Comparison of ENCODE assay signal across 10 cellular contexts in the genomic region with DNA sequence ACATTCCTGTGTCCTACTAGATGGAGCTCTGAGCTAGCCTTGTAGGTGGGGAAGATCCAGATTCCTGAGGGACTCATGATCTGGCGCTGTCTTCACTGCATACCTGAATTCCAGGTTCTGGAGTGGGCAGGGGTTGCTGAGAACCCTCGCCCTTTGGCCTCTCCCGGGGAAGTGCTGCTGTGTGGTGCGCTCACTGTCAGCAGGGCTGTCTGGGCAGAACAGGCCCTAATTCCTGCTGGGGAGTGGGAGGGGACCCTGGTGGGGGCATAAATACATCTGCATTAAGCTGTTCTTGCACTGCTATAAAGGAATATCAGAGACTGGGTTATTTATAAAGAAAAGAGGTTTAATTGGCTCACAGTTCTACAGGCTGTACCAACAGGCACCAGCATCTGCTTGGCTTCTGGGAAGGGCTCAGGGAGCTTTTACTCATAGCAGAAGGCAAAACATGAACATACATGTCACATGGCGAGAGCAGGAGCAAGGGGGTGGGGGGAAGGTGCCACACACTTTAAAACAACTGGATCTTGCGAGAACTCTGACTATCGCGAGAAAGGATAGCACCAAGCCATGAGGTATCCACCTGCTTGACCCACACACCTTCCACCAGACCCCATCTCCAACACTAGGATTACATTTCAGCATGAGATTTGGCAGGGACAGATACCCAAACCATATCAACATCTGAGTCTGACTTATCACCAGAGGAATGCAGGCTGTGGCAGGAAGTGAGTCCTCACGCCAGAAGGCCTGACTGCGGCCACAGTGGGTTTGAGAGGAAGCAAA.
A peak's percentile ranks its signal among the peaks of the same experiment; 100 is the strongest.
DNase-seq lines count a peak whose midpoint lies in the region; ATAC-seq lines count a peak whose summit lies in the region.
"Had no signal": no experiment of that assay in that cellular context is flagged by ENCODE, and none has a peak within 500 bp of the region (broad histone marks: within the 10 kb centered on the region; RNA-seq: fewer than 3 reads in every experiment).

No MANE protein-coding gene starts in this region.

- peak; percentile 32 for DNase-seq in ACHN
- peak; percentile 89 for DNase-seq in HS-5 (ENCODE audit: low read depth)
- DNase-seq in amniotic stem cell (lab: John Stamatoyannopoulos, UW) = peak; percentile 25
- DNase-seq in islet precursor cell = peak; percentile 72
- DNase-seq in DMS79 (lab: John Stamatoyannopoulos, UW) = no peak
- no peak for DNase-seq in central memory CD4-positive, alpha-beta T cell
- DNase-seq: NCI-H2029 had no signal

- ATAC-seq in HG02973 (IDR thresholded peaks at IDR 0.05; ENCODE audit: unreplicated experiment) (no peak), GM18909 (IDR thresholded peaks at IDR 0.05; ENCODE audit: poor library complexity, unreplicated experiment) (no peak)
- ATAC-seq: Right ventricle myocardium inferior had no signal

- in situ Hi-C loops in ACHN (cut with HindIII; ENCODE audit: low pct_ligation_motif_present, low pct_unique_long_range_greater_than_20kb, low sequenced_read_pairs) = no loop called here

Comparison
In these comparisons a context has a peak if more than half of its experiments do, and no peak if none do; other contexts are left out.
1. DNase-seq: peak in ACHN (single experiment), HS-5 (single experiment), amniotic stem cell (single experiment) and islet precursor cell (single experiment); none in DMS79 (single experiment) and central memory CD4-positive, alpha-beta T cell (single experiment).